In genomic region chr5:111337688-111338087, GRCh38 we compare ENCODE assay signal across 1 cellular context.
TF ChIP-seq lines count a peak whose summit lies in the region.

No MANE protein-coding gene starts in this region.

TF ChIP-seq in GM12878, 131 proteins besides CTCF, POLR2A, EP300 and RAD21 (continued from another document):
- TF ChIP-seq SKIL (IDR thresholded peaks at IDR 0.05; ENCODE audit: low read depth, poor library complexity, severe bottlenecking) = no peak
- TF ChIP-seq ZBTB33 (IDR thresholded peaks at IDR 0.05) = no peak
- TF ChIP-seq E4F1 (IDR thresholded peaks at IDR 0.05; ENCODE audit: borderline replicate concordance, partially characterized antibody) = no peak
- no peak for TF ChIP-seq NR2C2 (IDR thresholded peaks at IDR 0.05; ENCODE audit: borderline replicate concordance, control insufficient read depth, insufficient read length, low read depth)
- TF ChIP-seq, protein P1, sequence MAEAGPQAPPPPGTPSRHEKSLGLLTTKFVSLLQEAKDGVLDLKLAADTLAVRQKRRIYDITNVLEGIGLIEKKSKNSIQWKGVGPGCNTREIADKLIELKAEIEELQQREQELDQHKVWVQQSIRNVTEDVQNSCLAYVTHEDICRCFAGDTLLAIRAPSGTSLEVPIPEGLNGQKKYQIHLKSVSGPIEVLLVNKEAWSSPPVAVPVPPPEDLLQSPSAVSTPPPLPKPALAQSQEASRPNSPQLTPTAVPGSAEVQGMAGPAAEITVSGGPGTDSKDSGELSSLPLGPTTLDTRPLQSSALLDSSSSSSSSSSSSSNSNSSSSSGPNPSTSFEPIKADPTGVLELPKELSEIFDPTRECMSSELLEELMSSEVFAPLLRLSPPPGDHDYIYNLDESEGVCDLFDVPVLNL (IDR thresholded peaks at IDR 0.05; ENCODE audit: low read depth, low read length) = no peak
